Comparison of ENCODE assay signal across 1 cellular context in the genomic region with DNA sequence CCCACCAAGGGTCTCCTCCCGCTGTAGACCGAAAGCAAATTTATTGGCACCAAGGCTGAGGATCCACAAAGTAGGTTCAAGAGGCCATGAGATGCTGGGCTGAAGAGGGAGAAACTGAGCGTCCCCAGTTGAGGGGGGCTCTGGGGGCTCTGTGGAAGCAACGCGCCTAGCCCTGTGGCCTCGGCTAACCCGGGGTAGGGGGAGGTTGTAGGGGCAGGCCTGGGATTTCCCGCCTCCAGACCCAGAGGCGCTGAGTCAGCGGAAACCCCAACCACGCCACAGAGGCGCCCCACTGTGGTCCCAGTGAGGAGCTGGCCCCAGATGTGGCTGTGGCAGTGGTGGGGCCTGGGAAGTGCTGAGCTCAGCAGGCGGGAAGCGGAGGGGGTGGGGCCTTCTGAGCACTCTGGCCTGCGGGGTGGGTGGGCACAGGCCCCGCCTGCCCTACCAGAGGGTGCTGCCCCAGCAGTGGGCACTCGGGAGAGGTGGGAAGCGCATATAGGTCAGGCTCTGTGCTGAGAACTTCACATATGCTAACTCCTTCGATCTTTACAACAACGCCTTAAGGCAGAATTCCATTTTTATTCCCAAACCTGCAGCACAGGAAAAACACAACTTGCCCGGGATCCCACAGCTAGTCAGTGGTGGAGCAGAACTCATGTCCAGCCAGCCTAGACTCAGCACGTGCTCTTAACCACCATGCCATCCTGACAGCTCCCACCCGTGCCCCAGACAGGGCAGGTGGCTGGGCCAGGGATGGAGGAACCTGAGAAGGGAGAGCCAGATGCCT.
TF ChIP-seq lines count a peak whose summit lies in the region.

No MANE protein-coding gene starts in this region.

TF ChIP-seq in K562, 482 proteins besides CTCF, POLR2A, EP300 and RAD21 (continued from another document and continues in another):
- TF ChIP-seq KLF10 (CRISPR knock-in tag; IDR thresholded peaks at IDR 0.05) (no peak), ELF2 (CRISPR knock-in tag; IDR thresholded peaks at IDR 0.05) (no peak), CHD4 (IDR thresholded peaks at IDR 0.05; ENCODE audit: insufficient read depth, insufficient replicate concordance, low read depth, low read length, poor library complexity, severe bottlenecking) (no peak), SMARCA4 (IDR thresholded peaks at IDR 0.05) (peak; percentile 53; the same call in 1 of the 2 replicates), EHMT2 (IDR thresholded peaks at IDR 0.05) (no peak), EGR1 (conservative IDR thresholded peaks at IDR 0.05) (peak; percentile 60), ZNF197 (CRISPR knock-in tag; IDR thresholded peaks at IDR 0.05; ENCODE audit: low read depth) (no peak), NR1H2 (CRISPR knock-in tag; IDR thresholded peaks at IDR 0.05) (no peak), KDM4B (IDR thresholded peaks at IDR 0.05; ENCODE audit: borderline replicate concordance in 2 of 2, low read depth in 1 of 2) (no peak), ZNF232 (CRISPR knock-in tag; IDR thresholded peaks at IDR 0.05) (no peak), WHSC1 (IDR thresholded peaks at IDR 0.05; ENCODE audit: low read length) (no peak), PHB2 (IDR thresholded peaks at IDR 0.05; ENCODE audit: low read depth) (no peak), MBD2 (IDR thresholded peaks at IDR 0.05; ENCODE audit: borderline replicate concordance, low read depth) (no peak), E2F3 (CRISPR knock-in tag; IDR thresholded peaks at IDR 0.05) (peak; percentile 89), SPI1 (IDR thresholded peaks at IDR 0.05; ENCODE audit: borderline replicate concordance, low read depth, low read length) (no peak), MAZ (CRISPR knock-in tag; conservative IDR thresholded peaks at IDR 0.05 in 1 of 2, IDR thresholded peaks at IDR 0.05 in 1 of 2) (peak in 1 of 2 experiments; percentile 84; a peak in 2 of 4 replicates), SRSF1 (IDR thresholded peaks at IDR 0.05; ENCODE audit: low read depth, low read length) (no peak), ZBTB1 (CRISPR knock-in tag; IDR thresholded peaks at IDR 0.05; ENCODE audit: borderline replicate concordance, low read depth) (no peak), ESRRB (CRISPR knock-in tag; IDR thresholded peaks at IDR 0.05; ENCODE audit: borderline replicate concordance) (no peak), ZNF354B (CRISPR knock-in tag; IDR thresholded peaks at IDR 0.05) (no peak), ZNF24 (IDR thresholded peaks at IDR 0.05) (no peak), ATF7 (IDR thresholded peaks at IDR 0.05) (peak; percentile 48; the same call in 1 of the 2 replicates), NFXL1 (CRISPR knock-in tag; IDR thresholded peaks at IDR 0.05) (no peak; the same call in 1 of the 2 replicates), MYBL2 (IDR thresholded peaks at IDR 0.05; ENCODE audit: low read depth) (no peak), MYBL2 (CRISPR knock-in tag; IDR thresholded peaks at IDR 0.05; ENCODE audit: borderline replicate concordance) (no peak), RFX7 (CRISPR knock-in tag; IDR thresholded peaks at IDR 0.05) (no peak), MCM5 (IDR thresholded peaks at IDR 0.05; ENCODE audit: low read depth) (no peak), HCFC1 (IDR thresholded peaks at IDR 0.05; ENCODE audit: low read depth, low read length) (peak; percentile 59), BRF1 (IDR thresholded peaks at IDR 0.05; ENCODE audit: borderline replicate concordance, extremely low read depth, insufficient read length) (no peak), DDX20 (tag; IDR thresholded peaks at IDR 0.05; ENCODE audit: low read depth) (no peak), NCOR1 (IDR thresholded peaks at IDR 0.05) (peak; percentile 51; the same call in 1 of the 2 replicates), CBX3 (IDR thresholded peaks at IDR 0.05; ENCODE audit: borderline replicate concordance in 1 of 2, low read length in 2 of 2) (no peak), RHOXF2B (CRISPR knock-in tag; conservative IDR thresholded peaks at IDR 0.05) (no peak), CEBPG (CRISPR knock-in tag; IDR thresholded peaks at IDR 0.05) (0 out of 2 replicates have a peak, but pooled peaks have one; percentile 22), CEBPG (tag; conservative IDR thresholded peaks at IDR 0.05 in 1 of 2, IDR thresholded peaks at IDR 0.05 in 1 of 2) (no peak), MCM2 (IDR thresholded peaks at IDR 0.05; ENCODE audit: low read depth) (no peak), LEF1 (IDR thresholded peaks at IDR 0.05) (no peak), ATF1 (CRISPR knock-in tag; IDR thresholded peaks at IDR 0.05) (no peak), ATF1 (tag; IDR thresholded peaks at IDR 0.05) (0 out of 2 replicates have a peak, but pooled peaks have one; percentile 31), XRCC4 (IDR thresholded peaks at IDR 0.05; ENCODE audit: extremely low read depth, insufficient read depth, insufficient read length) (no peak), ETV6 (IDR thresholded peaks at IDR 0.05; ENCODE audit: borderline replicate concordance in 1 of 2, low read depth in 2 of 2, low read length in 1 of 2) (peak in 1 of 2 experiments; percentile 27; a peak in 1 of 4 replicates), ETV6 (CRISPR knock-in tag; IDR thresholded peaks at IDR 0.05; ENCODE audit: borderline replicate concordance) (no peak), CEBPB (tag; IDR thresholded peaks at IDR 0.05) (no peak), ZNF561 (CRISPR knock-in tag; conservative IDR thresholded peaks at IDR 0.05) (no peak), ZC3H11A (IDR thresholded peaks at IDR 0.05; ENCODE audit: low read depth, low read length) (no peak), ZNF766 (CRISPR knock-in tag; conservative IDR thresholded peaks at IDR 0.05) (no peak), MAFG (tag; conservative IDR thresholded peaks at IDR 0.05) (peak; percentile 99), ZNF282 (CRISPR knock-in tag; IDR thresholded peaks at IDR 0.05) (no peak), ZFX (CRISPR knock-in tag; IDR thresholded peaks at IDR 0.05) (no peak), SIN3A (IDR thresholded peaks at IDR 0.05; ENCODE audit: borderline replicate concordance in 2 of 2, control insufficient read depth in 1 of 2, low read depth in 2 of 2, low read length in 2 of 2) (no peak), RFX1 (IDR thresholded peaks at IDR 0.05) (no peak), BHLHE40 (IDR thresholded peaks at IDR 0.05; ENCODE audit: low read length) (peak; percentile 33; the same call in 1 of the 2 replicates), ZNF668 (CRISPR knock-in tag; IDR thresholded peaks at IDR 0.05) (no peak), RCOR1 (IDR thresholded peaks at IDR 0.05; ENCODE audit: borderline replicate concordance in 1 of 2, low read depth in 2 of 2, low read length in 2 of 2) (peak in 1 of 2 experiments; percentile 64; a peak in 2 of 4 replicates), PHF21A (IDR thresholded peaks at IDR 0.05; ENCODE audit: borderline replicate concordance, low read depth) (no peak), TEAD2 (tag; IDR thresholded peaks at IDR 0.05) (no peak), ZFP36 (IDR thresholded peaks at IDR 0.05; ENCODE audit: low read depth, low read length, partially characterized antibody) (no peak), ZNF263 (CRISPR knock-in tag; IDR thresholded peaks at IDR 0.05; ENCODE audit: borderline replicate concordance) (no peak), ARID1B (IDR thresholded peaks at IDR 0.05) (peak; percentile 65), HNRNPUL1 (IDR thresholded peaks at IDR 0.05; ENCODE audit: low read length) (no peak)
- TF ChIP-seq, protein P1, sequence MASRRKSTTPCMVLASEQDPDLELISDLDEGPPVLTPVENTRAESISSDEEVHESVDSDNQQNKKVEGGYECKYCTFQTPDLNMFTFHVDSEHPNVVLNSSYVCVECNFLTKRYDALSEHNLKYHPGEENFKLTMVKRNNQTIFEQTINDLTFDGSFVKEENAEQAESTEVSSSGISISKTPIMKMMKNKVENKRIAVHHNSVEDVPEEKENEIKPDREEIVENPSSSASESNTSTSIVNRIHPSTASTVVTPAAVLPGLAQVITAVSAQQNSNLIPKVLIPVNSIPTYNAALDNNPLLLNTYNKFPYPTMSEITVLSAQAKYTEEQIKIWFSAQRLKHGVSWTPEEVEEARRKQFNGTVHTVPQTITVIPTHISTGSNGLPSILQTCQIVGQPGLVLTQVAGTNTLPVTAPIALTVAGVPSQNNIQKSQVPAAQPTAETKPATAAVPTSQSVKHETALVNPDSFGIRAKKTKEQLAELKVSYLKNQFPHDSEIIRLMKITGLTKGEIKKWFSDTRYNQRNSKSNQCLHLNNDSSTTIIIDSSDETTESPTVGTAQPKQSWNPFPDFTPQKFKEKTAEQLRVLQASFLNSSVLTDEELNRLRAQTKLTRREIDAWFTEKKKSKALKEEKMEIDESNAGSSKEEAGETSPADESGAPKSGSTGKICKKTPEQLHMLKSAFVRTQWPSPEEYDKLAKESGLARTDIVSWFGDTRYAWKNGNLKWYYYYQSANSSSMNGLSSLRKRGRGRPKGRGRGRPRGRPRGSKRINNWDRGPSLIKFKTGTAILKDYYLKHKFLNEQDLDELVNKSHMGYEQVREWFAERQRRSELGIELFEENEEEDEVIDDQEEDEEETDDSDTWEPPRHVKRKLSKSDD (conservative IDR thresholded peaks at IDR 0.05; ENCODE audit: low read length) = no peak
- TF ChIP-seq, protein P2, sequence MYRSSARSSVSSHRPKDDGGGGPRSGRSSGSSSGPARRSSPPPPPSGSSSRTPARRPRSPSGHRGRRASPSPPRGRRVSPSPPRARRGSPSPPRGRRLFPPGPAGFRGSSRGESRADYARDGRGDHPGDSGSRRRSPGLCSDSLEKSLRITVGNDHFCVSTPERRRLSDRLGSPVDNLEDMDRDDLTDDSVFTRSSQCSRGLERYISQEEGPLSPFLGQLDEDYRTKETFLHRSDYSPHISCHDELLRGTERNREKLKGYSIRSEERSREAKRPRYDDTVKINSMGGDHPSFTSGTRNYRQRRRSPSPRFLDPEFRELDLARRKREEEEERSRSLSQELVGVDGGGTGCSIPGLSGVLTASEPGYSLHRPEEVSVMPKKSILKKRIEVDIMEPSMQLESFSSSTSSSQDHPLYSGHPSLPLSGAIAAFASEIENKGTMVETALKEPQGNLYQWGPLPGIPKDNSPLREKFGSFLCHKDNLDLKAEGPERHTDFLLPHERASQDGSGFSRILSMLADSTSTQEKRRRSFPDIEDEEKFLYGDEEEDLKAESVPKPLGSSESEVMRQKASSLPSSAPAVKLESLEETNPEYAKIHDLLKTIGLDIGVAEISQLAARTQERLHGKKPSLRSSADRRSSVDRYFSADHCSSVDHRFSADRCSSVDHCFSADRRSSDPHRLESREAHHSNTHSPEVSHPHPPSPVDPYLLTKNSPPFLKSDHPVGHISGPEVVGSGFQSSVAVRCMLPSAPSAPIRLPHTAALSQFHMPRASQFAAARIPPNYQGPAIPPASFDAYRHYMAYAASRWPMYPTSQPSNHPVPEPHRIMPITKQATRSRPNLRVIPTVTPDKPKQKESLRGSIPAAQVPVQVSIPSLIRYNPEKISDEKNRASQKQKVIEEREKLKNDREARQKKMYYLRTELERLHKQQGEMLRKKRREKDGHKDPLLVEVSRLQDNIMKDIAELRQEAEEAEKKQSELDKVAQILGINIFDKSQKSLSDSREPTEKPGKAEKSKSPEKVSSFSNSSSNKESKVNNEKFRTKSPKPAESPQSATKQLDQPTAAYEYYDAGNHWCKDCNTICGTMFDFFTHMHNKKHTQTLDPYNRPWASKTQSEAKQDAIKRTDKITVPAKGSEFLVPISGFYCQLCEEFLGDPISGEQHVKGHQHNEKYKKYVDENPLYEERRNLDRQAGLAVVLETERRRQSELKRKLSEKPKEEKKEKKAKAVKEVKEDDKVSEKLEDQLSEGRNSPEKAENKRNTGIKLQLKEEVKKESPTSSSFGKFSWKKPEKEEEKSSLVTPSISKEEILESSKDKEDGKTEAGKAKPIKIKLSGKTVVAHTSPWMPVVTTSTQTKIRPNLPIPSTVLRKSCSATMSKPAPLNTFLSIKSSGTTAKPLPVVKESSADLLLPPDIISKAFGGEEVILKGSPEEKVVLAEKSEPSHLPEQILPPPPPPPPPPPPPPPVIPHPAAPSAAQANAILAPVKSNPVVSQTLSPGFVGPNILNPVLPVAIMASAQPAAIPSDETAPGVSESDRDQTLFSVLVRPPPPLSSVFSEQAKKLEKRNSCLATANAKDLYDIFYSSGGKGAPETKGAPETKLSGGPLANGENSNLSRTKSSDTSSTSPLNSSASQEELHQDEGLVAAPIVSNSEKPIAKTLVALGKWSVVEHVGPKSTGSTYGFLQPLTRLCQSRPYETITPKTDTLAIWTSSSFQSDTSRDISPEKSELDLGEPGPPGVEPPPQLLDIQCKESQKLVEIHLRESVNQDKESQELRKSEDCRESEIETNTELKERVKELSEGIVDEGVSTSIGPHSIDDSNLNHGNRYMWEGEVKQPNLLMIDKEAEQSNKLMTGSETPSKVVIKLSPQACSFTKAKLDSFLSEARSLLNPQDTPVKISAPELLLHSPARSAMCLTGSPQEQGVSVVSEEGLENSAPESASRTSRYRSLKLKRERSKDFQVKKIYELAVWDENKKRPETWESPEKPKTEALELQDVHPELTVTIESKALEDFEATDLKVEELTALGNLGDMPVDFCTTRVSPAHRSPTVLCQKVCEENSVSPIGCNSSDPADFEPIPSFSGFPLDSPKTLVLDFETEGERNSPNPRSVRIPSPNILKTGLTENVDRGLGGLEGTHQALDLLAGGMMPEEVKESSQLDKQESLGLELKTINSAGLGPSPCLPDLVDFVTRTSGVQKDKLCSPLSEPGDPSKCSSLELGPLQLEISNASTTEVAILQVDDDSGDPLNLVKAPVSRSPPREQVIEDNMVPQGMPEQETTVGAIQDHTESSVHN (IDR thresholded peaks at IDR 0.05; ENCODE audit: borderline replicate concordance in 1 of 2, low read depth in 1 of 2) = 0 out of 4 replicates have a peak, but pooled peaks of 1 of the 2 experiments have one; percentile 62
- TF ChIP-seq, protein P3, sequence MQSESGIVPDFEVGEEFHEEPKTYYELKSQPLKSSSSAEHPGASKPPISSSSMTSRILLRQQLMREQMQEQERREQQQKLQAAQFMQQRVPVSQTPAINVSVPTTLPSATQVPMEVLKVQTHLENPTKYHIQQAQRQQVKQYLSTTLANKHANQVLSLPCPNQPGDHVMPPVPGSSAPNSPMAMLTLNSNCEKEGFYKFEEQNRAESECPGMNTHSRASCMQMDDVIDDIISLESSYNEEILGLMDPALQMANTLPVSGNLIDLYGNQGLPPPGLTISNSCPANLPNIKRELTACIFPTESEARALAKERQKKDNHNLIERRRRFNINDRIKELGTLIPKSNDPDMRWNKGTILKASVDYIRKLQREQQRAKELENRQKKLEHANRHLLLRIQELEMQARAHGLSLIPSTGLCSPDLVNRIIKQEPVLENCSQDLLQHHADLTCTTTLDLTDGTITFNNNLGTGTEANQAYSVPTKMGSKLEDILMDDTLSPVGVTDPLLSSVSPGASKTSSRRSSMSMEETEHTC (IDR thresholded peaks at IDR 0.05) = no peak
- TF ChIP-seq, protein P4, sequence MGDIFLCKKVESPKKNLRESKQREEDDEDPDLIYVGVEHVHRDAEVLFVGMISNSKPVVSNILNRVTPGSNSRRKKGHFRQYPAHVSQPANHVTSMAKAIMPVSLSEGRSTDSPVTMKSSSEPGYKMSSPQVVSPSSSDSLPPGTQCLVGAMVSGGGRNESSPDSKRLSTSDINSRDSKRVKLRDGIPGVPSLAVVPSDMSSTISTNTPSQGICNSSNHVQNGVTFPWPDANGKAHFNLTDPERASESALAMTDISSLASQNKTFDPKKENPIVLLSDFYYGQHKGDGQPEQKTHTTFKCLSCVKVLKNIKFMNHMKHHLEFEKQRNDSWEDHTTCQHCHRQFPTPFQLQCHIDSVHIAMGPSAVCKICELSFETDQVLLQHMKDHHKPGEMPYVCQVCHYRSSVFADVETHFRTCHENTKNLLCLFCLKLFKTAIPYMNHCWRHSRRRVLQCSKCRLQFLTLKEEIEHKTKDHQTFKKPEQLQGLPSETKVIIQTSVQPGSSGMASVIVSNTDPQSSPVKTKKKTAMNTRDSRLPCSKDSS (IDR thresholded peaks at IDR 0.05; ENCODE audit: low read depth, partially characterized antibody) = no peak
